In genomic region chr15:22137572-22137971, GRCh38 we compare ENCODE assay signal across 12 cellular contexts. TPM values are rescaled to one million over a fixed set of nuclear protein-coding genes. Genes with fewer than 3 reads are reported as not detected.
"Had no signal": no experiment of that assay in that cellular context is flagged by ENCODE, and none has a peak within 500 bp of the region (broad histone marks: within the 10 kb centered on the region; RNA-seq: fewer than 3 reads in every experiment).

No MANE protein-coding gene starts in this region.

RNA-seq across cellular contexts. Expression of gene OR4M2, which starts 57.2 kb away (rescaled TPM):
- total RNA-seq: OCI-LY7, PC-3, PC-9, Peyer's patch, Right ventricle myocardium inferior, Right ventricle myocardium superior, RPMI7951, SJCRH30, SJSA1, SK-MEL-5, T-cell had no signal
- polyA plus RNA-seq: SK-N-SH had no signal
